ENCODE assay signal across 26 cellular contexts in genomic region chr4:122548886-122549630, GRCh38.
DNase-seq lines count a peak whose midpoint lies in the region; ATAC-seq lines count a peak whose summit lies in the region.
"Had no signal": no experiment of that assay in that cellular context is flagged by ENCODE, and none has a peak within 500 bp of the region (broad histone marks: within the 10 kb centered on the region; RNA-seq: fewer than 3 reads in every experiment).

No MANE protein-coding gene starts in this region.

- H3K4me3 Mint-ChIP-seq in T-helper 1 cell treated with Interleukin-12 subunit alpha and Interleukin-12 subunit beta and Interleukin-4 antibody, amounts not matched to agents 30 μg/mL and 1 μg/mL, for 36 hours, result no peak overlapping the region
- H3K4me3 Mint-ChIP-seq in stimulated activated naive CD8-positive, alpha-beta T cell treated with anti-CD3 and anti-CD28 coated beads, Interleukin-15, Interleukin-2, amounts not matched to agents 100 ng/mL and 50 ng/mL, for 24 hours, result peak overlapping the region; percentile 56
- H3K4me3 Mint-ChIP-seq in activated T-helper 17 cell treated with anti-CD3 and anti-CD28 coated beads, Interleukin-2, amount 50 U/mL, for 72 hours, result peak overlapping the region; percentile 65
- H3K4me3 Mint-ChIP-seq: CD4-positive, alpha-beta T cell; HFFc6; immature natural killer cell; natural killer cell; T-helper 17 cell had no signal

- H3K36me3 Mint-ChIP-seq in T-helper 1 cell treated with Interleukin-12 subunit alpha and Interleukin-12 subunit beta and Interleukin-4 antibody, amounts not matched to agents 30 μg/mL and 1 μg/mL, for 36 hours (ENCODE audit: low read depth), result peaks cover 1% of the 10 kb centered on the region
- no peaks in the 10 kb centered on the region for H3K36me3 Mint-ChIP-seq in stimulated activated naive CD8-positive, alpha-beta T cell treated with anti-CD3 and anti-CD28 coated beads, Interleukin-15, Interleukin-2, amounts not matched to agents 100 ng/mL and 50 ng/mL, for 24 hours (ENCODE audit: low read depth)
- H3K36me3 Mint-ChIP-seq in activated T-helper 17 cell treated with anti-CD3 and anti-CD28 coated beads, Interleukin-2, amount 50 U/mL, for 72 hours (ENCODE audit: low read depth), result no peaks in the 10 kb centered on the region
- H3K36me3 Mint-ChIP-seq: immature natural killer cell, natural killer cell had no signal

- H3K9me3 Mint-ChIP-seq in T-helper 1 cell treated with Interleukin-12 subunit alpha and Interleukin-12 subunit beta and Interleukin-4 antibody, amounts not matched to agents 30 μg/mL and 1 μg/mL, for 36 hours, result no peaks in the 10 kb centered on the region
- no peaks in the 10 kb centered on the region for H3K9me3 Mint-ChIP-seq in stimulated activated naive CD8-positive, alpha-beta T cell treated with anti-CD3 and anti-CD28 coated beads, Interleukin-15, Interleukin-2, amounts not matched to agents 100 ng/mL and 50 ng/mL, for 24 hours
- no peaks in the 10 kb centered on the region for H3K9me3 Mint-ChIP-seq in activated T-helper 17 cell treated with anti-CD3 and anti-CD28 coated beads, Interleukin-2, amount 50 U/mL, for 72 hours
- H3K9me3 Mint-ChIP-seq: CD4-positive, alpha-beta T cell; HFFc6; natural killer cell had no signal

- ATAC-seq in stimulated activated naive CD8-positive, alpha-beta T cell treated with anti-CD3 and anti-CD28 coated beads, Interleukin-15, Interleukin-2, amounts not matched to agents 100 U/mL and 50 U/mL, for 24 hours, result no peak
- ATAC-seq in activated T-helper 17 cell treated with anti-CD3 and anti-CD28 coated beads, Interleukin-2, amount 50 U/mL, for 72 hours (replicated peaks), result no peak
- ATAC-seq in HG02970 (IDR thresholded peaks at IDR 0.05; ENCODE audit: low FRiP score, unreplicated experiment), result no peak
- ATAC-seq: gastrocnemius medialis, left ventricle myocardium superior, natural killer cell, T-helper 17 cell had no signal

- DNase-seq in T-helper 1 cell (no peak), NCI-H82 (lab: John Stamatoyannopoulos, UW) (no peak), SK-N-DZ (ENCODE audit: low spot score) (no peak)
- no peak for DNase-seq in stimulated activated naive CD8-positive, alpha-beta T cell treated with anti-CD3 and anti-CD28 coated beads, Interleukin-15, Interleukin-2, amounts not matched to agents 100 U/mL and 50 U/mL, for 24 hours
- DNase-seq: adrenal gland; CD4-positive, alpha-beta T cell; cortex of kidney; EL; gastrocnemius medialis; HFFc6; immature natural killer cell; left ventricle myocardium superior; MM.1S; natural killer cell; NCI-H1694; NCI-H2171; NCI-H510A treated with DMSO at 0.1 percent for 48 hours; retina; RPMI8226; small intestine; T-helper 17 cell; upper lobe of left lung had no signal

- no peaks in the 10 kb centered on the region for H3K27me3 Mint-ChIP-seq in T-helper 1 cell treated with Interleukin-12 subunit alpha and Interleukin-12 subunit beta and Interleukin-4 antibody, amounts not matched to agents 30 μg/mL and 1 μg/mL, for 36 hours (ENCODE audit: low read depth)
- H3K27me3 Mint-ChIP-seq in stimulated activated naive CD8-positive, alpha-beta T cell treated with anti-CD3 and anti-CD28 coated beads, Interleukin-15, Interleukin-2, amounts not matched to agents 100 ng/mL and 50 ng/mL, for 24 hours, result peaks cover 5% of the 10 kb centered on the region
- no peaks in the 10 kb centered on the region for H3K27me3 Mint-ChIP-seq in activated T-helper 17 cell treated with anti-CD3 and anti-CD28 coated beads, Interleukin-2, amount 50 U/mL, for 72 hours
- H3K27me3 Mint-ChIP-seq: CD4-positive, alpha-beta T cell; T-helper 17 cell had no signal

- peak overlapping the region; percentile 53 for H3K27ac Mint-ChIP-seq in T-helper 1 cell treated with Interleukin-12 subunit alpha and Interleukin-12 subunit beta and Interleukin-4 antibody, amounts not matched to agents 30 μg/mL and 1 μg/mL, for 36 hours
- H3K27ac Mint-ChIP-seq in stimulated activated naive CD8-positive, alpha-beta T cell treated with anti-CD3 and anti-CD28 coated beads, Interleukin-15, Interleukin-2, amounts not matched to agents 100 ng/mL and 50 ng/mL, for 24 hours, result peak overlapping the region; percentile 37
- peak overlapping the region; percentile 64 for H3K27ac Mint-ChIP-seq in activated T-helper 17 cell treated with anti-CD3 and anti-CD28 coated beads, Interleukin-2, amount 50 U/mL, for 72 hours
- H3K27ac Mint-ChIP-seq: CD4-positive, alpha-beta T cell; HFFc6; immature natural killer cell; natural killer cell; T-helper 17 cell had no signal

- peaks cover 35% of the 10 kb centered on the region for H3K4me1 Mint-ChIP-seq in T-helper 1 cell treated with Interleukin-12 subunit alpha and Interleukin-12 subunit beta and Interleukin-4 antibody, amounts not matched to agents 30 μg/mL and 1 μg/mL, for 36 hours (ENCODE audit: low read depth)
- peaks cover 61% of the 10 kb centered on the region for H3K4me1 Mint-ChIP-seq in stimulated activated naive CD8-positive, alpha-beta T cell treated with anti-CD3 and anti-CD28 coated beads, Interleukin-15, Interleukin-2, amounts not matched to agents 100 ng/mL and 50 ng/mL, for 24 hours (ENCODE audit: low read depth)
- peaks cover 17% of the 10 kb centered on the region for H3K4me1 Mint-ChIP-seq in activated T-helper 17 cell treated with anti-CD3 and anti-CD28 coated beads, Interleukin-2, amount 50 U/mL, for 72 hours
- H3K4me1 Mint-ChIP-seq: immature natural killer cell, natural killer cell had no signal
